ENCODE assay signal across 1 cellular context in the genomic region with DNA sequence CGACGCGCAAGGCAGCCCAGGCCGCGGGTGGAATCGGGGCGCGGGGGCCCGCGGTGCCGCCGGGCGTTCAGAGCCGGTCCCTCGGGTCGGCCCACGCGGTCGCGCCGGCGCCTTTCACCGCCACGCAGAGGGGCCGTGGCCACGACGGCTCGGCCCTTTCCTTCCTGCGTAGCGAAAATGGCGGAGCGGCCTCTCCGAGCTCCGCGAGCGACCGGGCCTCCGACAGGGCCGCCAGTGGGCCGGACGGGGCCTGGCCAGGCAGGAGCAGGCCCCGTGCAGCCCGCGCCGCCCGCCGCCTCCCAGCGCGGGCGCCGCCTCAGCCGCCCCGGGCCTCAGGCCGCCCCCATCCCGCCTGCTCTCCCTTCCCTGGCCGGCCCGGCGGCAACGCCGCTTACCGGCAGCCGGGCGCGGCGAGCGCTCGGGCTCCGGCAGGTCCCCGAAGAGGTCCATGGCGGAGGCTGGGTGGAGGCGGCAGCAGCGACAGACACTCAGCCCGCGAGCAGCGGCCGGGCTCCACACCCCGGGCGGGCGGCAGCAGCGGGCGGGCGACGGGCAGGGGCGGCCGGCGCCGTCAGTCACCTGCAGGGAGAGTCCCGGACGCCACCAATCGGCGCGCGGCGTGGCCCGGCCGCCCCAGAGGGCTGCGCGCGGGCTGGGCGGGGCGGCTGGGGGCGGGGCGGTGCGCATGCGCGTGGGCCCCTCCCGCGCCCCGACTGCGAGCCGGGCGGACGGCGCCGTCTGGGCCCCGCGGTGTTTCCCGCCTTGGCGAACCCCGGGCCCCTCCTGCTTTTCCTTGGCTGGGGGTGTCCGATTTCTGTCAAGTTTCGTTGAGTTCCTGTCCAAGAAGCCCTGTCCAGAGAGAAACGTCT.
TF ChIP-seq lines count a peak whose summit lies in the region.

A gene with protein sequence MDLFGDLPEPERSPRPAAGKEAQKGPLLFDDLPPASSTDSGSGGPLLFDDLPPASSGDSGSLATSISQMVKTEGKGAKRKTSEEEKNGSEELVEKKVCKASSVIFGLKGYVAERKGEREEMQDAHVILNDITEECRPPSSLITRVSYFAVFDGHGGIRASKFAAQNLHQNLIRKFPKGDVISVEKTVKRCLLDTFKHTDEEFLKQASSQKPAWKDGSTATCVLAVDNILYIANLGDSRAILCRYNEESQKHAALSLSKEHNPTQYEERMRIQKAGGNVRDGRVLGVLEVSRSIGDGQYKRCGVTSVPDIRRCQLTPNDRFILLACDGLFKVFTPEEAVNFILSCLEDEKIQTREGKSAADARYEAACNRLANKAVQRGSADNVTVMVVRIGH (minus strand): TSS at position 592 of the 869 bp plus-strand sequence. CDS start 142 bp downstream, at position 450.

TF ChIP-seq in K562, 482 proteins besides CTCF, POLR2A, EP300 and RAD21 (continued from another document and continues in another):
- TF ChIP-seq, protein P1, sequence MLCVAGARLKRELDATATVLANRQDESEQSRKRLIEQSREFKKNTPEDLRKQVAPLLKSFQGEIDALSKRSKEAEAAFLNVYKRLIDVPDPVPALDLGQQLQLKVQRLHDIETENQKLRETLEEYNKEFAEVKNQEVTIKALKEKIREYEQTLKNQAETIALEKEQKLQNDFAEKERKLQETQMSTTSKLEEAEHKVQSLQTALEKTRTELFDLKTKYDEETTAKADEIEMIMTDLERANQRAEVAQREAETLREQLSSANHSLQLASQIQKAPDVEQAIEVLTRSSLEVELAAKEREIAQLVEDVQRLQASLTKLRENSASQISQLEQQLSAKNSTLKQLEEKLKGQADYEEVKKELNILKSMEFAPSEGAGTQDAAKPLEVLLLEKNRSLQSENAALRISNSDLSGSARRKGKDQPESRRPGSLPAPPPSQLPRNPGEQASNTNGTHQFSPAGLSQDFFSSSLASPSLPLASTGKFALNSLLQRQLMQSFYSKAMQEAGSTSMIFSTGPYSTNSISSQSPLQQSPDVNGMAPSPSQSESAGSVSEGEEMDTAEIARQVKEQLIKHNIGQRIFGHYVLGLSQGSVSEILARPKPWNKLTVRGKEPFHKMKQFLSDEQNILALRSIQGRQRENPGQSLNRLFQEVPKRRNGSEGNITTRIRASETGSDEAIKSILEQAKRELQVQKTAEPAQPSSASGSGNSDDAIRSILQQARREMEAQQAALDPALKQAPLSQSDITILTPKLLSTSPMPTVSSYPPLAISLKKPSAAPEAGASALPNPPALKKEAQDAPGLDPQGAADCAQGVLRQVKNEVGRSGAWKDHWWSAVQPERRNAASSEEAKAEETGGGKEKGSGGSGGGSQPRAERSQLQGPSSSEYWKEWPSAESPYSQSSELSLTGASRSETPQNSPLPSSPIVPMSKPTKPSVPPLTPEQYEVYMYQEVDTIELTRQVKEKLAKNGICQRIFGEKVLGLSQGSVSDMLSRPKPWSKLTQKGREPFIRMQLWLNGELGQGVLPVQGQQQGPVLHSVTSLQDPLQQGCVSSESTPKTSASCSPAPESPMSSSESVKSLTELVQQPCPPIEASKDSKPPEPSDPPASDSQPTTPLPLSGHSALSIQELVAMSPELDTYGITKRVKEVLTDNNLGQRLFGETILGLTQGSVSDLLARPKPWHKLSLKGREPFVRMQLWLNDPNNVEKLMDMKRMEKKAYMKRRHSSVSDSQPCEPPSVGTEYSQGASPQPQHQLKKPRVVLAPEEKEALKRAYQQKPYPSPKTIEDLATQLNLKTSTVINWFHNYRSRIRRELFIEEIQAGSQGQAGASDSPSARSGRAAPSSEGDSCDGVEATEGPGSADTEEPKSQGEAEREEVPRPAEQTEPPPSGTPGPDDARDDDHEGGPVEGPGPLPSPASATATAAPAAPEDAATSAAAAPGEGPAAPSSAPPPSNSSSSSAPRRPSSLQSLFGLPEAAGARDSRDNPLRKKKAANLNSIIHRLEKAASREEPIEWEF (CRISPR knock-in tag; IDR thresholded peaks at IDR 0.05), result no peak
- TF ChIP-seq NEUROD1 (IDR thresholded peaks at IDR 0.05; ENCODE audit: borderline replicate concordance, low read depth, low read length, partially characterized antibody) (no peak), ZKSCAN8 (CRISPR knock-in tag; IDR thresholded peaks at IDR 0.05) (no peak), STAT5B (CRISPR knock-in tag; IDR thresholded peaks at IDR 0.05) (no peak), DDX20 (tag; IDR thresholded peaks at IDR 0.05; ENCODE audit: low read depth) (no peak), SREBF2 (CRISPR knock-in tag; IDR thresholded peaks at IDR 0.05) (no peak), HMGN3 (IDR thresholded peaks at IDR 0.05; ENCODE audit: borderline replicate concordance, extremely low read depth, insufficient read length, low read depth, low read length) (peak; percentile 56), TBP (optimal IDR thresholded peaks at IDR 0.05; ENCODE audit: low read depth, low read length) (no peak), KLF10 (CRISPR knock-in tag; IDR thresholded peaks at IDR 0.05) (no peak), NR3C1 (CRISPR knock-in tag; IDR thresholded peaks at IDR 0.05) (no peak), TCFL5 (CRISPR knock-in tag; conservative IDR thresholded peaks at IDR 0.05) (no peak), BRD9 (IDR thresholded peaks at IDR 0.05; ENCODE audit: low read depth, partially characterized antibody) (no peak), PTTG1 (tag; IDR thresholded peaks at IDR 0.05; ENCODE audit: low read depth) (no peak), SAFB (IDR thresholded peaks at IDR 0.05; ENCODE audit: borderline replicate concordance, low read depth, low read length) (peak; percentile 60; the same call in 1 of the 2 replicates), ZNF75A (CRISPR knock-in tag; IDR thresholded peaks at IDR 0.05) (no peak), C11orf30 (IDR thresholded peaks at IDR 0.05; ENCODE audit: low read depth) (no peak), TGIF2 (CRISPR knock-in tag; IDR thresholded peaks at IDR 0.05) (0 out of 2 replicates have a peak, but pooled peaks have one; percentile 41), SLC30A9 (CRISPR knock-in tag; IDR thresholded peaks at IDR 0.05) (no peak), ZNF316 (IDR thresholded peaks at IDR 0.05) (no peak), ZNF124 (CRISPR knock-in tag; IDR thresholded peaks at IDR 0.05) (no peak), ETV1 (tag; conservative IDR thresholded peaks at IDR 0.05; ENCODE audit: low read depth) (no peak), ELF1 (tag; IDR thresholded peaks at IDR 0.05) (peak; percentile 34; the same call in 1 of the 2 replicates), BCOR (IDR thresholded peaks at IDR 0.05) (no peak), SIX5 (IDR thresholded peaks at IDR 0.05; ENCODE audit: borderline replicate concordance in 1 of 2, insufficient read depth in 1 of 2, low read depth in 1 of 2, low read length in 2 of 2) (no peak), TEAD1 (CRISPR knock-in tag; IDR thresholded peaks at IDR 0.05) (no peak)
- TF ChIP-seq, protein P2, sequence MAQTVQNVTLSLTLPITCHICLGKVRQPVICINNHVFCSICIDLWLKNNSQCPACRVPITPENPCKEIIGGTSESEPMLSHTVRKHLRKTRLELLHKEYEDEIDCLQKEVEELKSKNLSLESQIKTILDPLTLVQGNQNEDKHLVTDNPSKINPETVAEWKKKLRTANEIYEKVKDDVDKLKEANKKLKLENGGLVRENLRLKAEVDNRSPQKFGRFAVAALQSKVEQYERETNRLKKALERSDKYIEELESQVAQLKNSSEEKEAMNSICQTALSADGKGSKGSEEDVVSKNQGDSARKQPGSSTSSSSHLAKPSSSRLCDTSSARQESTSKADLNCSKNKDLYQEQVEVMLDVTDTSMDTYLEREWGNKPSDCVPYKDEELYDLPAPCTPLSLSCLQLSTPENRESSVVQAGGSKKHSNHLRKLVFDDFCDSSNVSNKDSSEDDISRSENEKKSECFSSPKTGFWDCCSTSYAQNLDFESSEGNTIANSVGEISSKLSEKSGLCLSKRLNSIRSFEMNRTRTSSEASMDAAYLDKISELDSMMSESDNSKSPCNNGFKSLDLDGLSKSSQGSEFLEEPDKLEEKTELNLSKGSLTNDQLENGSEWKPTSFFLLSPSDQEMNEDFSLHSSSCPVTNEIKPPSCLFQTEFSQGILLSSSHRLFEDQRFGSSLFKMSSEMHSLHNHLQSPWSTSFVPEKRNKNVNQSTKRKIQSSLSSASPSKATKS (CRISPR knock-in tag; IDR thresholded peaks at IDR 0.05), result no peak
- TF ChIP-seq, protein P3, sequence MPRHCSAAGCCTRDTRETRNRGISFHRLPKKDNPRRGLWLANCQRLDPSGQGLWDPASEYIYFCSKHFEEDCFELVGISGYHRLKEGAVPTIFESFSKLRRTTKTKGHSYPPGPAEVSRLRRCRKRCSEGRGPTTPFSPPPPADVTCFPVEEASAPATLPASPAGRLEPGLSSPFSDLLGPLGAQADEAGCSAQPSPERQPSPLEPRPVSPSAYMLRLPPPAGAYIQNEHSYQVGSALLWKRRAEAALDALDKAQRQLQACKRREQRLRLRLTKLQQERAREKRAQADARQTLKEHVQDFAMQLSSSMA (CRISPR knock-in tag; IDR thresholded peaks at IDR 0.05), result no peak
- TF ChIP-seq, protein P4, sequence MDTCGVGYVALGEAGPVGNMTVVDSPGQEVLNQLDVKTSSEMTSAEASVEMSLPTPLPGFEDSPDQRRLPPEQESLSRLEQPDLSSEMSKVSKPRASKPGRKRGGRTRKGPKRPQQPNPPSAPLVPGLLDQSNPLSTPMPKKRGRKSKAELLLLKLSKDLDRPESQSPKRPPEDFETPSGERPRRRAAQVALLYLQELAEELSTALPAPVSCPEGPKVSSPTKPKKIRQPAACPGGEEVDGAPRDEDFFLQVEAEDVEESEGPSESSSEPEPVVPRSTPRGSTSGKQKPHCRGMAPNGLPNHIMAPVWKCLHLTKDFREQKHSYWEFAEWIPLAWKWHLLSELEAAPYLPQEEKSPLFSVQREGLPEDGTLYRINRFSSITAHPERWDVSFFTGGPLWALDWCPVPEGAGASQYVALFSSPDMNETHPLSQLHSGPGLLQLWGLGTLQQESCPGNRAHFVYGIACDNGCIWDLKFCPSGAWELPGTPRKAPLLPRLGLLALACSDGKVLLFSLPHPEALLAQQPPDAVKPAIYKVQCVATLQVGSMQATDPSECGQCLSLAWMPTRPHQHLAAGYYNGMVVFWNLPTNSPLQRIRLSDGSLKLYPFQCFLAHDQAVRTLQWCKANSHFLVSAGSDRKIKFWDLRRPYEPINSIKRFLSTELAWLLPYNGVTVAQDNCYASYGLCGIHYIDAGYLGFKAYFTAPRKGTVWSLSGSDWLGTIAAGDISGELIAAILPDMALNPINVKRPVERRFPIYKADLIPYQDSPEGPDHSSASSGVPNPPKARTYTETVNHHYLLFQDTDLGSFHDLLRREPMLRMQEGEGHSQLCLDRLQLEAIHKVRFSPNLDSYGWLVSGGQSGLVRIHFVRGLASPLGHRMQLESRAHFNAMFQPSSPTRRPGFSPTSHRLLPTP (IDR thresholded peaks at IDR 0.05; ENCODE audit: borderline replicate concordance, extremely low read depth, insufficient read length), result no peak
- TF ChIP-seq, protein P5, sequence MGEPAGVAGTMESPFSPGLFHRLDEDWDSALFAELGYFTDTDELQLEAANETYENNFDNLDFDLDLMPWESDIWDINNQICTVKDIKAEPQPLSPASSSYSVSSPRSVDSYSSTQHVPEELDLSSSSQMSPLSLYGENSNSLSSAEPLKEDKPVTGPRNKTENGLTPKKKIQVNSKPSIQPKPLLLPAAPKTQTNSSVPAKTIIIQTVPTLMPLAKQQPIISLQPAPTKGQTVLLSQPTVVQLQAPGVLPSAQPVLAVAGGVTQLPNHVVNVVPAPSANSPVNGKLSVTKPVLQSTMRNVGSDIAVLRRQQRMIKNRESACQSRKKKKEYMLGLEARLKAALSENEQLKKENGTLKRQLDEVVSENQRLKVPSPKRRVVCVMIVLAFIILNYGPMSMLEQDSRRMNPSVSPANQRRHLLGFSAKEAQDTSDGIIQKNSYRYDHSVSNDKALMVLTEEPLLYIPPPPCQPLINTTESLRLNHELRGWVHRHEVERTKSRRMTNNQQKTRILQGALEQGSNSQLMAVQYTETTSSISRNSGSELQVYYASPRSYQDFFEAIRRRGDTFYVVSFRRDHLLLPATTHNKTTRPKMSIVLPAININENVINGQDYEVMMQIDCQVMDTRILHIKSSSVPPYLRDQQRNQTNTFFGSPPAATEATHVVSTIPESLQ (CRISPR knock-in tag; IDR thresholded peaks at IDR 0.05), result no peak
- TF ChIP-seq, protein P6, sequence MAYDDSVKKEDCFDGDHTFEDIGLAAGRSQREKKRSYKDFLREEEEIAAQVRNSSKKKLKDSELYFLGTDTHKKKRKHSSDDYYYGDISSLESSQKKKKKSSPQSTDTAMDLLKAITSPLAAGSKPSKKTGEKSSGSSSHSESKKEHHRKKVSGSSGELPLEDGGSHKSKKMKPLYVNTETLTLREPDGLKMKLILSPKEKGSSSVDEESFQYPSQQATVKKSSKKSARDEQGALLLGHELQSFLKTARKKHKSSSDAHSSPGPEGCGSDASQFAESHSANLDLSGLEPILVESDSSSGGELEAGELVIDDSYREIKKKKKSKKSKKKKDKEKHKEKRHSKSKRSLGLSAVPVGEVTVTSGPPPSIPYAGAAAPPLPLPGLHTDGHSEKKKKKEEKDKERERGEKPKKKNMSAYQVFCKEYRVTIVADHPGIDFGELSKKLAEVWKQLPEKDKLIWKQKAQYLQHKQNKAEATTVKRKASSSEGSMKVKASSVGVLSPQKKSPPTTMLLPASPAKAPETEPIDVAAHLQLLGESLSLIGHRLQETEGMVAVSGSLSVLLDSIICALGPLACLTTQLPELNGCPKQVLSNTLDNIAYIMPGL (CRISPR knock-in tag; IDR thresholded peaks at IDR 0.05), result no peak
- TF ChIP-seq, protein P7, sequence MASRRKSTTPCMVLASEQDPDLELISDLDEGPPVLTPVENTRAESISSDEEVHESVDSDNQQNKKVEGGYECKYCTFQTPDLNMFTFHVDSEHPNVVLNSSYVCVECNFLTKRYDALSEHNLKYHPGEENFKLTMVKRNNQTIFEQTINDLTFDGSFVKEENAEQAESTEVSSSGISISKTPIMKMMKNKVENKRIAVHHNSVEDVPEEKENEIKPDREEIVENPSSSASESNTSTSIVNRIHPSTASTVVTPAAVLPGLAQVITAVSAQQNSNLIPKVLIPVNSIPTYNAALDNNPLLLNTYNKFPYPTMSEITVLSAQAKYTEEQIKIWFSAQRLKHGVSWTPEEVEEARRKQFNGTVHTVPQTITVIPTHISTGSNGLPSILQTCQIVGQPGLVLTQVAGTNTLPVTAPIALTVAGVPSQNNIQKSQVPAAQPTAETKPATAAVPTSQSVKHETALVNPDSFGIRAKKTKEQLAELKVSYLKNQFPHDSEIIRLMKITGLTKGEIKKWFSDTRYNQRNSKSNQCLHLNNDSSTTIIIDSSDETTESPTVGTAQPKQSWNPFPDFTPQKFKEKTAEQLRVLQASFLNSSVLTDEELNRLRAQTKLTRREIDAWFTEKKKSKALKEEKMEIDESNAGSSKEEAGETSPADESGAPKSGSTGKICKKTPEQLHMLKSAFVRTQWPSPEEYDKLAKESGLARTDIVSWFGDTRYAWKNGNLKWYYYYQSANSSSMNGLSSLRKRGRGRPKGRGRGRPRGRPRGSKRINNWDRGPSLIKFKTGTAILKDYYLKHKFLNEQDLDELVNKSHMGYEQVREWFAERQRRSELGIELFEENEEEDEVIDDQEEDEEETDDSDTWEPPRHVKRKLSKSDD (conservative IDR thresholded peaks at IDR 0.05; ENCODE audit: low read length), result no peak
- TF ChIP-seq, protein P8, sequence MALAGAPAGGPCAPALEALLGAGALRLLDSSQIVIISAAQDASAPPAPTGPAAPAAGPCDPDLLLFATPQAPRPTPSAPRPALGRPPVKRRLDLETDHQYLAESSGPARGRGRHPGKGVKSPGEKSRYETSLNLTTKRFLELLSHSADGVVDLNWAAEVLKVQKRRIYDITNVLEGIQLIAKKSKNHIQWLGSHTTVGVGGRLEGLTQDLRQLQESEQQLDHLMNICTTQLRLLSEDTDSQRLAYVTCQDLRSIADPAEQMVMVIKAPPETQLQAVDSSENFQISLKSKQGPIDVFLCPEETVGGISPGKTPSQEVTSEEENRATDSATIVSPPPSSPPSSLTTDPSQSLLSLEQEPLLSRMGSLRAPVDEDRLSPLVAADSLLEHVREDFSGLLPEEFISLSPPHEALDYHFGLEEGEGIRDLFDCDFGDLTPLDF (CRISPR knock-in tag; IDR thresholded peaks at IDR 0.05), result peak; percentile 40; the same call in 1 of the 2 replicates
